In genomic region chr3:183210862-183211341, GRCh38 we compare ENCODE assay signal across 12 cellular contexts. TPM values are rescaled to one million over a fixed set of nuclear protein-coding genes. Genes with fewer than 3 reads are reported as not detected.
DNase-seq lines count a peak whose midpoint lies in the region; ATAC-seq, FAIRE-seq and TF ChIP-seq lines count a peak whose summit lies in the region.
"Had no signal": no experiment of that assay in that cellular context is flagged by ENCODE, and none has a peak within 500 bp of the region (broad histone marks: within the 10 kb centered on the region; RNA-seq: fewer than 3 reads in every experiment).

No MANE protein-coding gene starts in this region.

- TF ChIP-seq CTCF in body of pancreas (IDR thresholded peaks at IDR 0.05) (no peak), mucosa of descending colon (IDR thresholded peaks at IDR 0.05) (no peak), D721Med (IDR thresholded peaks at IDR 0.05; ENCODE audit: insufficient read depth, missing control alignments) (no peak), SK-N-SH (IDR thresholded peaks at IDR 0.05) (no peak)

- POLR2A ChIA-PET in activated CD4-positive, alpha-beta T cell treated with anti-CD3 and anti-CD28 coated beads for 36 hours (lab: Charles Lee) = interaction anchor here (1.8 kb wide), 1 partner anchor 14 kb away, joined by 4 read pairs; no protein-coding TSS in a partner anchor
- POLR2A ChIA-PET in SK-N-SH (lab: Yijun Ruan, JAX) = no interaction called here

- no peaks in the 10 kb centered on the region for H3K27me3 Mint-ChIP-seq in activated CD4-positive, alpha-beta T cell treated with anti-CD3 and anti-CD28 coated beads for 36 hours

- intact Hi-C loops in activated CD4-positive, alpha-beta T cell treated with anti-CD3 and anti-CD28 coated beads for 36 hours (cut with DNase I, micrococcal nuclease) = loop anchor here (1.0 to 5.0 kb wide), 3 partner anchors 55 to 74 kb away; no protein-coding TSS in a partner anchor
- intact Hi-C loops in body of pancreas (cut with DNase I) = no loop called here
- intact Hi-C loops in mucosa of descending colon (cut with DNase I, micrococcal nuclease) = no loop called here

- H3F3A ChIP-seq in SK-N-SH (replicated peaks; ENCODE audit: insufficient read depth) = no peaks in the 10 kb centered on the region

- peak; percentile 68 for DNase-seq in activated CD4-positive, alpha-beta T cell treated with anti-CD3 and anti-CD28 coated beads for 36 hours
- no peak for DNase-seq in activated CD4-positive, alpha-beta T cell treated with anti-CD3 and anti-CD28 coated beads, Interleukin-2, amount 50 U/mL, for 1 hour
- peak in 1 of 4 donors; percentile 49 for DNase-seq in body of pancreas
- DNase-seq in mucosa of descending colon = peak in 1 of 3 donors; percentile 27
- no peak for DNase-seq in D721Med (ENCODE audit: insufficient read length, low spot score)
- no peak for DNase-seq in SK-N-SH
- DNase-seq in effector CD8-positive, alpha-beta T cell (lab: John Stamatoyannopoulos, UW) = no peak

- H3K79me2 ChIP-seq in SK-N-SH (ENCODE audit: insufficient read depth) = no peaks in the 10 kb centered on the region

- H3K4me1 ChIP-seq in body of pancreas (peaks cover 7% of the 10 kb centered on the region), mucosa of descending colon (ENCODE audit: low read depth) (no peaks in the 10 kb centered on the region), thymus (ENCODE audit: control insufficient read depth, insufficient read depth, low read length) (no peaks in the 10 kb centered on the region), SK-N-SH (ENCODE audit: control insufficient read depth in 1 of 2, insufficient read depth in 2 of 2, low read depth in 1 of 2, low read length in 1 of 2) (no peaks in the 10 kb centered on the region)
- H3K4me1 ChIP-seq: SJSA1 had no signal

- no peak overlapping the region for H2AFZ ChIP-seq in SK-N-SH (ENCODE audit: low read depth)

- TF ChIP-seq POLR2A in body of pancreas (IDR thresholded peaks at IDR 0.05) = no peak

- H3K27ac Mint-ChIP-seq in activated CD4-positive, alpha-beta T cell treated with anti-CD3 and anti-CD28 coated beads for 36 hours = peak overlapping the region; percentile 72

- peaks cover 32% of the 10 kb centered on the region for H3K36me3 Mint-ChIP-seq in activated CD4-positive, alpha-beta T cell treated with anti-CD3 and anti-CD28 coated beads for 36 hours (ENCODE audit: low read depth)

- no peaks in the 10 kb centered on the region for H3K9me2 ChIP-seq in SK-N-SH

- H3K27me3 ChIP-seq in body of pancreas (no peaks in the 10 kb centered on the region), thymus (ENCODE audit: control insufficient read depth, insufficient read depth) (no peaks in the 10 kb centered on the region), SK-N-SH (ENCODE audit: insufficient read depth) (no peaks in the 10 kb centered on the region)
- H3K27me3 ChIP-seq: SJSA1 had no signal

- no peaks in the 10 kb centered on the region for H4K20me1 ChIP-seq in SK-N-SH (ENCODE audit: insufficient read depth)

- CTCF ChIA-PET in activated CD4-positive, alpha-beta T cell treated with anti-CD3 and anti-CD28 coated beads for 36 hours (lab: Charles Lee) = interaction anchor here (0.9 to 1.4 kb wide), 2 partner anchors 14 to 26 kb away, joined by 3 to 5 read pairs; no protein-coding TSS in a partner anchor
- CTCF ChIA-PET in SK-N-SH (lab: Yijun Ruan, JAX) = interaction anchor here (1.3 kb wide), 1 partner anchor 26 kb away, joined by 4 read pairs; no protein-coding TSS in a partner anchor

- no peak overlapping the region for H3K4me3 Mint-ChIP-seq in activated CD4-positive, alpha-beta T cell treated with anti-CD3 and anti-CD28 coated beads for 36 hours

- no peak for FAIRE-seq in D721Med (lab: Jason Lieb, UNC)
- FAIRE-seq: GM12891, H54, K562 had no signal

- H3K27ac ChIP-seq in body of pancreas (peak overlapping the region in 2 of 4 donors; percentile 6 to 44), thymus (ENCODE audit: low read depth) (peak overlapping the region; percentile 2), SK-N-SH (ENCODE audit: low read depth in 2 of 2, low read length in 1 of 2) (no peak overlapping the region)
- H3K27ac ChIP-seq: SJSA1 had no signal

- TF ChIP-seq EP300 in SK-N-SH (IDR thresholded peaks at IDR 0.05; ENCODE audit: borderline replicate concordance in 1 of 2, low read depth in 1 of 2, low read length in 1 of 2) = no peak

- 56 to 68% methylated on average over 9 of the region's 9 CpGs for WGBS in body of pancreas, 2 donors
- 68% methylated on average over 9 of the region's 9 CpGs for WGBS in thymus
- WGBS in SK-N-SH (ENCODE audit: low lambda C conversion rate) = 63% methylated on average over 9 of the region's 9 CpGs

- H3K9ac ChIP-seq in SK-N-SH = no peak overlapping the region

- no peak for TF ChIP-seq RAD21 in SK-N-SH (IDR thresholded peaks at IDR 0.05; ENCODE audit: low read length)

- peak; percentile 66 for ATAC-seq in activated CD4-positive, alpha-beta T cell treated with anti-CD3 and anti-CD28 coated beads for 36 hours
- ATAC-seq in body of pancreas (peak; percentile 25), mucosa of descending colon (peak; percentile 75)

- H3K4me1 Mint-ChIP-seq in activated CD4-positive, alpha-beta T cell treated with anti-CD3 and anti-CD28 coated beads for 36 hours = peaks cover 63% of the 10 kb centered on the region

- H3K9me3 Mint-ChIP-seq in activated CD4-positive, alpha-beta T cell treated with anti-CD3 and anti-CD28 coated beads for 36 hours (ENCODE audit: low read depth) = peaks cover 10% of the 10 kb centered on the region

- no peak overlapping the region for H3K4me2 ChIP-seq in SK-N-SH

- no peaks in the 10 kb centered on the region for H3K36me3 ChIP-seq in body of pancreas (replicated peaks in 1 of 2; ENCODE audit: insufficient read depth in 1 of 2, low read depth in 2 of 2)
- no peaks in the 10 kb centered on the region for H3K36me3 ChIP-seq in mucosa of descending colon (ENCODE audit: low read depth)
- H3K36me3 ChIP-seq in thymus (ENCODE audit: control insufficient read depth, insufficient read depth) = no peaks in the 10 kb centered on the region
- no peaks in the 10 kb centered on the region for H3K36me3 ChIP-seq in SK-N-SH (replicated peaks in 1 of 2; ENCODE audit: control insufficient read depth in 1 of 2, insufficient read depth in 2 of 2, low read length in 1 of 2)
- H3K36me3 ChIP-seq: SJSA1 had no signal

- H3K9me3 ChIP-seq in body of pancreas = no peaks in the 10 kb centered on the region
- no peaks in the 10 kb centered on the region for H3K9me3 ChIP-seq in mucosa of descending colon
- H3K9me3 ChIP-seq in thymus (ENCODE audit: control insufficient read depth) = no peaks in the 10 kb centered on the region
- H3K9me3 ChIP-seq in SK-N-SH = no peaks in the 10 kb centered on the region
- H3K9me3 ChIP-seq: SJSA1 had no signal

- H3K4me3 ChIP-seq in body of pancreas = no peak overlapping the region
- no peak overlapping the region for H3K4me3 ChIP-seq in mucosa of descending colon
- H3K4me3 ChIP-seq in thymus (ENCODE audit: low read length) = no peak overlapping the region
- H3K4me3 ChIP-seq in SK-N-SH (ENCODE audit: low read depth in 2 of 2, low read length in 1 of 2) = no peak overlapping the region
- H3K4me3 ChIP-seq: K562, SJSA1 had no signal

TF ChIP-seq in SK-N-SH, 30 proteins besides CTCF, POLR2A, EP300 and RAD21:
- TF ChIP-seq TEAD4 (IDR thresholded peaks at IDR 0.05; ENCODE audit: borderline replicate concordance, insufficient read depth) (no peak), TAF1 (IDR thresholded peaks at IDR 0.05; ENCODE audit: borderline replicate concordance, low read depth, low read length) (no peak), FOXM1 (IDR thresholded peaks at IDR 0.05; ENCODE audit: low read depth) (no peak), CHD2 (IDR thresholded peaks at IDR 0.05; ENCODE audit: low read length, partially characterized antibody) (no peak), FOXJ3 (CRISPR knock-in tag; IDR thresholded peaks at IDR 0.05) (no peak), SMC3 (IDR thresholded peaks at IDR 0.05; ENCODE audit: low read depth, low read length) (no peak), MEF2A (IDR thresholded peaks at IDR 0.05; ENCODE audit: borderline replicate concordance, low read depth) (no peak), PBX3 (IDR thresholded peaks at IDR 0.05) (no peak), YY1 (IDR thresholded peaks at IDR 0.05; ENCODE audit: low read depth) (no peak), POLR2AphosphoS5 (IDR thresholded peaks at IDR 0.05; ENCODE audit: low read depth, low read length) (no peak), MXI1 (IDR thresholded peaks at IDR 0.05; ENCODE audit: low read depth, low read length) (no peak), MAX (IDR thresholded peaks at IDR 0.05; ENCODE audit: low read depth) (no peak)

RNA-seq across cellular contexts. Expression of gene B3GNT5, which starts 42.2 kb away (rescaled TPM):
- 10 to 100 TPM; 20.2 to 22.8 TPM for total RNA-seq in activated CD4-positive, alpha-beta T cell treated with anti-CD3 and anti-CD28 coated beads for 36 hours
- 1 to 10 TPM; 5.4 to 5.6 TPM for total RNA-seq in body of pancreas
- 10 to 100 TPM; 33.7 to 80.1 (median 71.2) TPM for total RNA-seq in mucosa of descending colon
- polyA plus RNA-seq in thymus = 10.5 TPM
- 4.7 and 6.0 TPM in 2 replicates for polyA plus RNA-seq in SK-N-SH (2012; rRNA removed)
- polyA plus RNA-seq in SK-N-SH (2012; cell fraction: cytosol; rRNA removed) = 6.9 and 8.4 TPM in 2 replicates
- 2.6 and 5.7 TPM in 2 replicates for polyA plus RNA-seq in SK-N-SH (2012; cell fraction: nucleus; rRNA removed)

RNA-seq across cellular contexts. Expression of gene LAMP3, which starts 48.4 kb away (rescaled TPM):
- total RNA-seq in activated CD4-positive, alpha-beta T cell treated with anti-CD3 and anti-CD28 coated beads for 36 hours = 10 to 100 TPM; 10.3 to 17.2 TPM
- 1 to 10 TPM; 1.3 to 2.6 TPM for total RNA-seq in body of pancreas
- under 1 TPM; 0.44 to 0.99 (median 0.49) TPM for total RNA-seq in mucosa of descending colon
- 29.4 TPM for polyA plus RNA-seq in thymus
- polyA plus RNA-seq in SK-N-SH (2012; rRNA removed) = 0.06 and 0.21 TPM in 2 replicates
- 0.06 and 0.14 TPM in 2 replicates for polyA plus RNA-seq in SK-N-SH (2012; cell fraction: cytosol; rRNA removed)
- polyA plus RNA-seq in SK-N-SH (2012; cell fraction: nucleus; rRNA removed) = 0.01 and 0.07 TPM in 2 replicates
- total RNA-seq: SJSA1 had no signal

Comparison
In these comparisons a context has a peak if more than half of its experiments do, and no peak if none do; other contexts are left out.
1. ATAC-seq: peak in every context shown above with its lines; median percentile 75 in mucosa of descending colon; 66 in activated CD4-positive, alpha-beta T cell treated with anti-CD3 and anti-CD28 coated beads for 36 hours; 25 in body of pancreas.
2. intact Hi-C loops: an anchor here in activated CD4-positive, alpha-beta T cell treated with anti-CD3 and anti-CD28 coated beads for 36 hours (1.0 to 5.0 kb wide); none called in body of pancreas and mucosa of descending colon.